Comparison of ENCODE assay signal across 21 cellular contexts in genomic region chr2:29254-29653, GRCh38. TPM values are rescaled to one million over a fixed set of nuclear protein-coding genes. Genes with fewer than 3 reads are reported as not detected.
"Had no signal": no experiment of that assay in that cellular context is flagged by ENCODE, and none has a peak within 500 bp of the region (broad histone marks: within the 10 kb centered on the region; RNA-seq: fewer than 3 reads in every experiment).

No MANE protein-coding gene starts in this region.

- H3K79me2 ChIP-seq: parathyroid adenoma had no signal

- H2AFZ ChIP-seq: parathyroid adenoma had no signal

- ATAC-seq: foreskin keratinocyte; left ventricle myocardium superior; natural killer cell treated with Interleukin-12 subunit alpha and Interleukin-12 subunit beta and Interleukin-15 and Interleukin-18, amount 100 ng/mL, for 72 hours; stimulated activated memory B cell treated with anti-CD40 and anti-IgM and Interleukin-4, amounts not matched to agents 10 μg/mL and 1 μg/mL and 100 μg/mL, for 72 hours had no signal

- DNase-seq: activated CD4-positive, CD25-positive, alpha-beta regulatory T cell treated with anti-CD3 and anti-CD28 coated beads, Interleukin-2, amount 50 U/mL, for 72 hours; activated effector memory CD4-positive, alpha-beta T cell treated with Interleukin-2 at 50 U/mL for 16 hours; activated naive CD4-positive, alpha-beta T cell treated with anti-CD3 and anti-CD28 coated beads, Interleukin-2, amount 10 ng/mL, durations not matched to agents 7 days and 5 days; activated T-cell treated with anti-CD3 and anti-CD28 coated beads, Interleukin-2, amount 50 U/mL, for 24 hours; dermis blood vessel endothelial cell; endodermal cell; foreskin keratinocyte; hippocampal formation; kidney; left ventricle myocardium superior; spleen; stimulated activated CD4-positive, alpha-beta T cell treated with anti-CD3 and anti-CD28 coated beads, Interleukin-4, amount 100 ng/mL, for 4 hours; testis; upper lobe of left lung had no signal

- FAIRE-seq: kidney had no signal

- H3K9me3 ChIP-seq: ascending aorta, neutrophil, spleen, testis, upper lobe of left lung had no signal

- H3K4me1 ChIP-seq: ascending aorta had no signal

- H3K27me3 ChIP-seq: ascending aorta, foreskin keratinocyte, neutrophil, testis, upper lobe of left lung had no signal

- H3K36me3 ChIP-seq: ascending aorta, neutrophil, spleen, upper lobe of left lung had no signal

- H3K27ac ChIP-seq: ascending aorta, foreskin keratinocyte, neutrophil, parathyroid adenoma, spleen, testis, upper lobe of left lung, VCaP had no signal

- H3K4me3 ChIP-seq: ascending aorta, spleen, testis, upper lobe of left lung had no signal

- H3K9ac ChIP-seq: parathyroid adenoma had no signal

RNA-seq across cellular contexts. Expression of gene FAM110C, which starts 17.1 kb away (rescaled TPM):
- total RNA-seq: fibroblast of lung had no signal
- polyA plus RNA-seq: fibroblast of lung had no signal
